In genomic region chr11:59857444-59858434, GRCh38 we compare ENCODE assay signal across 9 cellular contexts. TPM values are rescaled to one million over a fixed set of nuclear protein-coding genes. Genes with fewer than 3 reads are reported as not detected.
DNase-seq lines count a peak whose midpoint lies in the region; ATAC-seq and TF ChIP-seq lines count a peak whose summit lies in the region.
"Had no signal": no experiment of that assay in that cellular context is flagged by ENCODE, and none has a peak within 500 bp of the region (broad histone marks: within the 10 kb centered on the region; RNA-seq: fewer than 3 reads in every experiment).

No MANE protein-coding gene starts in this region.

- CTCF ChIA-PET in MCF 10A (lab: Yijun Ruan, JAX): interaction anchor here (0.5 to 0.9 kb wide), 2 partner anchors 29 to 628 kb away, joined by 3 to 4 read pairs; no protein-coding TSS in a partner anchor

- POLR2A ChIA-PET in MCF 10A (lab: Yijun Ruan, JAX): no interaction called here

- H3K27me3 Mint-ChIP-seq in MCF 10A (ENCODE audit: insufficient read depth, unreplicated experiment): no peaks in the 10 kb centered on the region
- peaks cover 37% of the 10 kb centered on the region for H3K27me3 Mint-ChIP-seq in stimulated activated naive CD8-positive, alpha-beta T cell treated with anti-CD3 and anti-CD28 coated beads, Interleukin-15, amount 100 ng/mL, for 72 hours

- TF ChIP-seq POLR2A in breast epithelium (IDR thresholded peaks at IDR 0.05): no peak

- H3K27ac Mint-ChIP-seq in MCF 10A (ENCODE audit: low read depth, unreplicated experiment): peak overlapping the region; percentile 2
- H3K27ac Mint-ChIP-seq in stimulated activated naive CD8-positive, alpha-beta T cell treated with anti-CD3 and anti-CD28 coated beads, Interleukin-15, amount 100 ng/mL, for 72 hours: no peak overlapping the region

- H3K4me1 ChIP-seq in breast epithelium: no peaks in the 10 kb centered on the region
- H3K4me1 ChIP-seq in RWPE2 (ENCODE audit: insufficient read depth, poor library complexity, severe bottlenecking): peaks cover 15% of the 10 kb centered on the region

- no peak for TF ChIP-seq CTCF in MCF 10A (IDR thresholded peaks at IDR 0.05; ENCODE audit: unreplicated experiment)
- no peak for TF ChIP-seq CTCF in breast epithelium (IDR thresholded peaks at IDR 0.05)
- no peak for TF ChIP-seq CTCF in RWPE2 (IDR thresholded peaks at IDR 0.05; ENCODE audit: poor library complexity, severe bottlenecking)
- TF ChIP-seq CTCF in epithelial cell of esophagus (IDR thresholded peaks at IDR 0.05; ENCODE audit: insufficient read depth, low read depth, low read length, missing control alignments): no peak
- TF ChIP-seq CTCF in WERI-Rb-1 (IDR thresholded peaks at IDR 0.05; ENCODE audit: low read depth, low read length): no peak

- peak; percentile 87 for ATAC-seq in RWPE2 (ENCODE audit: low read depth)
- ATAC-seq in stimulated activated naive CD8-positive, alpha-beta T cell treated with anti-CD3 and anti-CD28 coated beads, Interleukin-15, amount 100 ng/mL, for 72 hours: peak; percentile 67
- no peak for ATAC-seq in HG03108 (IDR thresholded peaks at IDR 0.05; ENCODE audit: unreplicated experiment)

- intact Hi-C loops in MCF 10A (cut with micrococcal nuclease): no loop called here
- intact Hi-C loops in breast epithelium (cut with DNase I; ENCODE audit: low total_unique reads): loop anchor here (10.0 kb wide), 1 partner anchor 467 kb away; the partner anchor contains the start of gene MS4A6E

- peaks cover 20% of the 10 kb centered on the region for H3K4me1 Mint-ChIP-seq in MCF 10A (ENCODE audit: insufficient read depth, unreplicated experiment)
- H3K4me1 Mint-ChIP-seq in stimulated activated naive CD8-positive, alpha-beta T cell treated with anti-CD3 and anti-CD28 coated beads, Interleukin-15, amount 100 ng/mL, for 72 hours: peaks cover 14% of the 10 kb centered on the region

- no peaks in the 10 kb centered on the region for H3K9me3 Mint-ChIP-seq in MCF 10A (ENCODE audit: unreplicated experiment)
- no peaks in the 10 kb centered on the region for H3K9me3 Mint-ChIP-seq in stimulated activated naive CD8-positive, alpha-beta T cell treated with anti-CD3 and anti-CD28 coated beads, Interleukin-15, amount 100 ng/mL, for 72 hours

- no peak overlapping the region for H3K4me3 Mint-ChIP-seq in MCF 10A (ENCODE audit: unreplicated experiment)
- no peak overlapping the region for H3K4me3 Mint-ChIP-seq in stimulated activated naive CD8-positive, alpha-beta T cell treated with anti-CD3 and anti-CD28 coated beads, Interleukin-15, amount 100 ng/mL, for 72 hours

- H3K9me3 ChIP-seq in breast epithelium (no peaks in the 10 kb centered on the region), RWPE2 (ENCODE audit: severe bottlenecking) (no peaks in the 10 kb centered on the region), WERI-Rb-1 (ENCODE audit: severe bottlenecking) (no peaks in the 10 kb centered on the region)

- BruUV-seq in MCF 10A (replicated peaks; lab: Mats Ljungman, UMichigan): no TSS peak

- H3K4me3 ChIP-seq in breast epithelium (no peak overlapping the region), RWPE2 (ENCODE audit: severe bottlenecking) (no peak overlapping the region), epithelial cell of esophagus (ENCODE audit: low read length) (no peak overlapping the region), WERI-Rb-1 (ENCODE audit: low read depth, low read length) (no peak overlapping the region)

- H3K36me3 ChIP-seq in breast epithelium: no peaks in the 10 kb centered on the region
- no peaks in the 10 kb centered on the region for H3K36me3 ChIP-seq in RWPE2 (ENCODE audit: low read depth)
- no peaks in the 10 kb centered on the region for H3K36me3 ChIP-seq in WERI-Rb-1

- H3K27ac ChIP-seq in breast epithelium (no peak overlapping the region), RWPE2 (ENCODE audit: poor library complexity, severe bottlenecking) (peak overlapping the region; percentile 8), WERI-Rb-1 (no peak overlapping the region)

- no peaks in the 10 kb centered on the region for H3K36me3 Mint-ChIP-seq in MCF 10A (ENCODE audit: insufficient read depth, unreplicated experiment)

- H3K27me3 ChIP-seq in breast epithelium (no peaks in the 10 kb centered on the region), RWPE2 (ENCODE audit: insufficient read depth, poor library complexity, severe bottlenecking) (no peaks in the 10 kb centered on the region), WERI-Rb-1 (ENCODE audit: insufficient read depth, low read depth, severe bottlenecking) (no peaks in the 10 kb centered on the region)

- peak; percentile 53 for DNase-seq in MCF 10A (ENCODE audit: unreplicated experiment)
- no peak for DNase-seq in breast epithelium (ENCODE audit: low spot score in 2 of 2)
- DNase-seq in RWPE2 (ENCODE audit: low spot score): no peak
- DNase-seq in epithelial cell of esophagus (ENCODE audit: low read depth): peak; percentile 68
- DNase-seq in stimulated activated naive CD8-positive, alpha-beta T cell treated with anti-CD3 and anti-CD28 coated beads, Interleukin-15, amount 100 ng/mL, for 72 hours: no peak
- no peak for DNase-seq in WERI-Rb-1
- no peak for DNase-seq in HuH-7 (ENCODE audit: low spot score)
- DNase-seq: NCI-H1436 treated with DMSO at 0.1 percent for 48 hours had no signal

RNA-seq across cellular contexts. Expression of gene TCN1, which starts 8.5 kb away (rescaled TPM):
- not detected in 2 replicates for total RNA-seq in MCF 10A (2022)
- 100 to 1,000 TPM in 1 of 3 donors, 10 to 100 TPM in 1, not detected in 1; 45.6 to 112 TPM for total RNA-seq in breast epithelium

RNA-seq across cellular contexts. Expression of gene CBLIF, which starts 12.4 kb away (rescaled TPM):
- total RNA-seq in MCF 10A (2022) (not detected in 2 replicates), breast epithelium (not detected)

RNA-seq across cellular contexts. Expression of gene OOSP3, which starts 20.8 kb away (rescaled TPM):
- total RNA-seq in MCF 10A (2022): not detected in 2 replicates
- total RNA-seq in breast epithelium: not detected

RNA-seq across cellular contexts. Expression of gene MRPL16, which starts 47.2 kb away (rescaled TPM):
- total RNA-seq in MCF 10A (2022) (31.8 and 39.8 TPM in 2 replicates), breast epithelium (10 to 100 TPM; 36.3 to 41.4 (median 37.4) TPM)

Comparison
In these comparisons a context has a peak if more than half of its experiments do, and no peak if none do; other contexts are left out.
1. DNase-seq: peak in MCF 10A (single experiment) and epithelial cell of esophagus (single experiment); none in breast epithelium (0 of 2), RWPE2 (single experiment), stimulated activated naive CD8-positive, alpha-beta T cell treated with anti-CD3 and anti-CD28 coated beads, Interleukin-15, amount 100 ng/mL, for 72 hours (0 of 2), WERI-Rb-1 (single experiment) and HuH-7 (single experiment).